ENCODE assay signal across 17 cellular contexts in genomic region chr9:19699757-19700156, GRCh38.
DNase-seq lines count a peak whose midpoint lies in the region; ATAC-seq and TF ChIP-seq lines count a peak whose summit lies in the region.
"Had no signal": no experiment of that assay in that cellular context is flagged by ENCODE, and none has a peak within 500 bp of the region (broad histone marks: within the 10 kb centered on the region; RNA-seq: fewer than 3 reads in every experiment).

No MANE protein-coding gene starts in this region.

- H3K4me1 ChIP-seq in GM23248 (ENCODE audit: insufficient read depth) (no peaks in the 10 kb centered on the region), MM.1S (ENCODE audit: low read length) (peaks cover 10% of the 10 kb centered on the region)

- H3F3A ChIP-seq in GM23248 (ENCODE audit: insufficient read depth) (no peaks in the 10 kb centered on the region), MM.1S (ENCODE audit: insufficient read depth, low read length) (no peaks in the 10 kb centered on the region)

- WGBS in GM23248 (ENCODE audit: low coverage in 1 of 2, low lambda C conversion rate in 2 of 2, missing lambda C conversion rate in 2 of 2), 2 experiments = 0 to 6% methylated on average over 3 of the region's 3 CpGs

- no peaks in the 10 kb centered on the region for H4K20me1 ChIP-seq in GM23248 (ENCODE audit: insufficient read depth)
- H4K20me1 ChIP-seq in MM.1S (ENCODE audit: insufficient read depth, low read length) = no peaks in the 10 kb centered on the region

- in situ Hi-C loops in GM23248 (cut with MboI) = no loop called here

- H3K9me2 ChIP-seq in GM23248 (ENCODE audit: insufficient read depth) = no peaks in the 10 kb centered on the region
- H3K9me2 ChIP-seq in MM.1S (replicated peaks; ENCODE audit: insufficient read depth, low read length) = no peaks in the 10 kb centered on the region

- no peak for TF ChIP-seq CTCF in MM.1S (IDR thresholded peaks at IDR 0.05; ENCODE audit: low read length)

- DNase-seq in GM23248 = peak; percentile 2
- DNase-seq in MM.1S = no peak
- peak; percentile 22 for DNase-seq in cerebellar cortex (ENCODE audit: low spot score)
- no peak for DNase-seq in SHP77 (lab: John Stamatoyannopoulos, UW)
- DNase-seq in stimulated activated CD8-positive, alpha-beta memory T cell treated with anti-CD3 and anti-CD28 coated beads, Interleukin-4, amount 100 ng/mL, for 48 hours = no peak
- DNase-seq: ACHN; CD4-positive, alpha-beta T cell; KG1; NCI-H1105 treated with DMSO at 0.1 percent for 48 hours; NCI-H187; NCI-H2171; NCI-H446 treated with DMSO at 0.1 percent for 48 hours; Right ventricle myocardium superior had no signal

- no peaks in the 10 kb centered on the region for H3K27me3 ChIP-seq in GM23248 (replicated peaks; ENCODE audit: insufficient read depth)
- no peaks in the 10 kb centered on the region for H3K27me3 ChIP-seq in MM.1S (replicated peaks; ENCODE audit: insufficient read depth, low read length)
- H3K27me3 ChIP-seq in layer of hippocampus (ENCODE audit: control insufficient read depth, insufficient read depth, low read length) = no peaks in the 10 kb centered on the region

- H3K4me2 ChIP-seq in GM23248 (ENCODE audit: unreplicated experiment) (no peak overlapping the region), MM.1S (ENCODE audit: low read depth, low read length) (peak overlapping the region; percentile 21; the same call in 1 of the 2 replicates)

- no peak overlapping the region for H3K9ac ChIP-seq in GM23248
- H3K9ac ChIP-seq in MM.1S (ENCODE audit: low read length) = no peak overlapping the region

- H3K36me3 ChIP-seq in GM23248 (ENCODE audit: low read depth) (no peaks in the 10 kb centered on the region), MM.1S (replicated peaks; ENCODE audit: insufficient read depth, low read length) (no peaks in the 10 kb centered on the region)

- H2AFZ ChIP-seq in GM23248 (no peak overlapping the region), MM.1S (ENCODE audit: low read length) (no peak overlapping the region)

- H3K9me3 ChIP-seq in GM23248 (ENCODE audit: low read depth) = no peaks in the 10 kb centered on the region
- no peaks in the 10 kb centered on the region for H3K9me3 ChIP-seq in MM.1S (replicated peaks; ENCODE audit: insufficient read depth, low read length)

- ATAC-seq in GM19328 (IDR thresholded peaks at IDR 0.05; ENCODE audit: unreplicated experiment) = no peak
- ATAC-seq in HG03175 (IDR thresholded peaks at IDR 0.05; ENCODE audit: unreplicated experiment) = no peak
- ATAC-seq: Panc1 had no signal

- H3K27ac ChIP-seq in GM23248 (no peak overlapping the region), MM.1S (ENCODE audit: low read length) (no peak overlapping the region), layer of hippocampus (ENCODE audit: low read depth, low read length) (peak overlapping the region; percentile 96)

- H3K4me3 ChIP-seq in GM23248 (no peak overlapping the region), MM.1S (ENCODE audit: low read length) (no peak overlapping the region)

- no peaks in the 10 kb centered on the region for H3K79me2 ChIP-seq in GM23248 (ENCODE audit: insufficient read depth)
- H3K79me2 ChIP-seq in MM.1S (ENCODE audit: low read length) = no peaks in the 10 kb centered on the region

Comparison
In these comparisons a context has a peak if more than half of its experiments do, and no peak if none do; other contexts are left out.
1. DNase-seq: peak in GM23248 (single experiment) and cerebellar cortex (single experiment); none in MM.1S (single experiment), SHP77 (0 of 2) and stimulated activated CD8-positive, alpha-beta memory T cell treated with anti-CD3 and anti-CD28 coated beads, Interleukin-4, amount 100 ng/mL, for 48 hours (single experiment).